ENCODE assay signal across 8 cellular contexts in the genomic region with DNA sequence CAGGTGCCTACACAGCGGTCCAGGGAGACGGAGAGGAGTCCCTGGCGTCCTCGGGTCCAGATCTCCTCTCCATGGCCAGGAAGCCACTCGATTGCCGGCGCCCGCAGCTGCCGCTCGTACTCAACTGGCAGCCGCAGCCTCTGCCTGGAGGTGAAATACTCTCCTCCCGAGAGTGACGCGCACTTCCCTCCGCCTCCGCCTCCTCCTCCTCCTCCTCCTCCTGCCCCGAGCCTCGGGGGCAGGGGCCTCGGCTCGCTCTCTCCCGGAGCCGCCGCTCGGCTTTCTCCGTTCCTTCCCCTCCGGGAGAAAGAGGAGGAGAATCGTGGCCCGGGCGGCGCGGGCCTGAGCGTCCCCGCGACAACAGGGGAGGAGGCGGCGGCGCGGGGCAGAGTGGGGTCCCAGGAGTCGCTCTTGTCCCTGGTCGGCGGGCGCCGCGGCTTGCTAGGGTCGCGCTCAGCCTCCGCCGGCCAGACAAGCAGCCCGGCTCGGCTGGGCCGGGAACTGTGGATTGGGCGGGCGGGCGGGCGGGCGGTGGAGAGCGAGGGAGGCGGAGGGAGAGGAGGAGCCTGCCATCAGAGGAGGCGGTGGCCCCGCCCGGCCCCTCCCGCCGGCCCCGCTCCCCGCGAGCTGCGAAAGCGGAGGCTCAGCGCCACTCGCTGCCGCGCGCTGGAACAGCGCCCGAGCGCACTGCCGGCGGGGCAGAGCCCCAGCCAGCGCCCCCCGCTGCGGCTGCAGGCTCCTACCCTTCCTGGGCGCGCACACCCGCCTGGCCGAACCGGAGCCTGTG. TPM values are rescaled to one million over a fixed set of nuclear protein-coding genes. Genes with fewer than 3 reads are reported as not detected.
A peak's percentile ranks its signal among the peaks of the same experiment; 100 is the strongest.
DNase-seq lines count a peak whose midpoint lies in the region; TF ChIP-seq lines count a peak whose summit lies in the region.

A gene with protein sequence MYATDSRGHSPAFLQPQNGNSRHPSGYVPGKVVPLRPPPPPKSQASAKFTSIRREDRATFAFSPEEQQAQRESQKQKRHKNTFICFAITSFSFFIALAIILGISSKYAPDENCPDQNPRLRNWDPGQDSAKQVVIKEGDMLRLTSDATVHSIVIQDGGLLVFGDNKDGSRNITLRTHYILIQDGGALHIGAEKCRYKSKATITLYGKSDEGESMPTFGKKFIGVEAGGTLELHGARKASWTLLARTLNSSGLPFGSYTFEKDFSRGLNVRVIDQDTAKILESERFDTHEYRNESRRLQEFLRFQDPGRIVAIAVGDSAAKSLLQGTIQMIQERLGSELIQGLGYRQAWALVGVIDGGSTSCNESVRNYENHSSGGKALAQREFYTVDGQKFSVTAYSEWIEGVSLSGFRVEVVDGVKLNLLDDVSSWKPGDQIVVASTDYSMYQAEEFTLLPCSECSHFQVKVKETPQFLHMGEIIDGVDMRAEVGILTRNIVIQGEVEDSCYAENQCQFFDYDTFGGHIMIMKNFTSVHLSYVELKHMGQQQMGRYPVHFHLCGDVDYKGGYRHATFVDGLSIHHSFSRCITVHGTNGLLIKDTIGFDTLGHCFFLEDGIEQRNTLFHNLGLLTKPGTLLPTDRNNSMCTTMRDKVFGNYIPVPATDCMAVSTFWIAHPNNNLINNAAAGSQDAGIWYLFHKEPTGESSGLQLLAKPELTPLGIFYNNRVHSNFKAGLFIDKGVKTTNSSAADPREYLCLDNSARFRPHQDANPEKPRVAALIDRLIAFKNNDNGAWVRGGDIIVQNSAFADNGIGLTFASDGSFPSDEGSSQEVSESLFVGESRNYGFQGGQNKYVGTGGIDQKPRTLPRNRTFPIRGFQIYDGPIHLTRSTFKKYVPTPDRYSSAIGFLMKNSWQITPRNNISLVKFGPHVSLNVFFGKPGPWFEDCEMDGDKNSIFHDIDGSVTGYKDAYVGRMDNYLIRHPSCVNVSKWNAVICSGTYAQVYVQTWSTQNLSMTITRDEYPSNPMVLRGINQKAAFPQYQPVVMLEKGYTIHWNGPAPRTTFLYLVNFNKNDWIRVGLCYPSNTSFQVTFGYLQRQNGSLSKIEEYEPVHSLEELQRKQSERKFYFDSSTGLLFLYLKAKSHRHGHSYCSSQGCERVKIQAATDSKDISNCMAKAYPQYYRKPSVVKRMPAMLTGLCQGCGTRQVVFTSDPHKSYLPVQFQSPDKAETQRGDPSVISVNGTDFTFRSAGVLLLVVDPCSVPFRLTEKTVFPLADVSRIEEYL (N-terminal part only) (minus strand): TSS at position 126 of the 787 bp plus-strand sequence. CDS start 18,140 bp downstream, outside the sequence.

- H3K79me2 ChIP-seq in GM23248 (ENCODE audit: insufficient read depth) = peaks cover 42% of the 10 kb centered on the region

- H3K36me3 ChIP-seq in GM23248 (ENCODE audit: low read depth) (no peaks in the 10 kb centered on the region), stomach smooth muscle (ENCODE audit: control insufficient read depth in 2 of 2, insufficient read depth in 2 of 2, low read length in 2 of 2) (no peaks in the 10 kb centered on the region)

- H4K20me1 ChIP-seq in GM23248 (ENCODE audit: insufficient read depth) = no peaks in the 10 kb centered on the region

- H3K27ac ChIP-seq in GM23248 (peak within 1 kb of the TSS; percentile 73), stomach smooth muscle (ENCODE audit: low read length) (peak within 1 kb of the TSS; percentile 81)

- H3K36me3 Mint-ChIP-seq in neural crest cell (ENCODE audit: low read depth) = no peaks in the 10 kb centered on the region

- TF ChIP-seq CTCF in fibroblast of villous mesenchyme (IDR thresholded peaks at IDR 0.05; ENCODE audit: insufficient read depth, low read depth, low read length) = peak; percentile 38
- TF ChIP-seq CTCF in neural crest cell (conservative IDR thresholded peaks at IDR 0.05) = peak; percentile 60

- no peaks in the 10 kb centered on the region for H3K9me3 ChIP-seq in GM23248 (ENCODE audit: low read depth)
- H3K9me3 ChIP-seq in stomach smooth muscle (ENCODE audit: control insufficient read depth in 2 of 2, low read length in 2 of 2) = no peaks in the 10 kb centered on the region

- no peaks in the 10 kb centered on the region for H3K9me2 ChIP-seq in GM23248 (ENCODE audit: insufficient read depth)

- H3K4me3 ChIP-seq in GM23248 = peak within 1 kb of the TSS; percentile 100
- peak within 1 kb of the TSS; percentile 87 for H3K4me3 ChIP-seq in fibroblast of villous mesenchyme (ENCODE audit: low read depth, low read length)
- H3K4me3 ChIP-seq in stomach smooth muscle (ENCODE audit: low read length in 2 of 2) = peak within 1 kb of the TSS; percentile 81 to 89

- peak within 1 kb of the TSS; percentile 77 for H2AFZ ChIP-seq in GM23248

- DNase-seq in ELR (ENCODE audit: low read depth) (peak; percentile 93), GM23248 (peak; percentile 94), Kasumi-1 (lab: John Stamatoyannopoulos, UW) (peak; percentile 72 to 81), SIG-M5 treated with dmso at 0.1 percent for 504 hours (lab: John Stamatoyannopoulos, UW; ENCODE audit: unreplicated experiment) (peak; percentile 67), activated gamma-delta T cell treated with Interleukin-2 at 50 U/mL for 16 hours (peak; percentile 85), fibroblast of villous mesenchyme (ENCODE audit: low read depth) (peak; percentile 92), neural crest cell (ENCODE audit: low read depth, low spot score) (peak; percentile 74)

- H3F3A ChIP-seq in GM23248 (ENCODE audit: insufficient read depth) = peaks cover 27% of the 10 kb centered on the region

- no peaks in the 10 kb centered on the region for H3K9me3 Mint-ChIP-seq in neural crest cell

- peak within 1 kb of the TSS; percentile 100 for H3K27ac Mint-ChIP-seq in neural crest cell (ENCODE audit: unreplicated experiment)

- H3K4me1 ChIP-seq in GM23248 (ENCODE audit: insufficient read depth) (peaks cover 44% of the 10 kb centered on the region), stomach smooth muscle (ENCODE audit: control insufficient read depth, insufficient read depth, low read length) (peaks cover 13% of the 10 kb centered on the region)

- H3K4me1 Mint-ChIP-seq in neural crest cell = peaks cover 38% of the 10 kb centered on the region

- peaks cover 6% of the 10 kb centered on the region for H3K27me3 Mint-ChIP-seq in neural crest cell (ENCODE audit: low read depth)

- H3K9ac ChIP-seq in GM23248 (peak within 1 kb of the TSS; percentile 82), stomach smooth muscle (ENCODE audit: low read length in 2 of 2) (peak within 1 kb of the TSS; percentile 79 to 80)

- in situ Hi-C loops in GM23248 (cut with MboI) = no loop called here

- H3K27me3 ChIP-seq in GM23248 (replicated peaks; ENCODE audit: insufficient read depth) (no peaks in the 10 kb centered on the region), stomach smooth muscle (ENCODE audit: control insufficient read depth in 1 of 2, insufficient read depth in 2 of 2, low read length in 2 of 2) (no peaks in the 10 kb centered on the region)

- WGBS in GM23248 (ENCODE audit: low coverage in 1 of 2, low lambda C conversion rate in 2 of 2, missing lambda C conversion rate in 2 of 2), 2 experiments = 0 to 2% methylated on average over 25 to 67 of the region's 86 CpGs

- peak within 1 kb of the TSS; percentile 99 for H3K4me3 Mint-ChIP-seq in neural crest cell

- peak within 1 kb of the TSS; percentile 98 for H3K4me2 ChIP-seq in GM23248 (ENCODE audit: unreplicated experiment)

RNA-seq across cellular contexts. Expression of the gene that starts here (rescaled TPM):
- 29.3 and 40.4 TPM in 2 replicates for total RNA-seq in GM23248 (2014; rRNA removed; shearing (Covaris generic))
- 11.5 and 12.7 TPM in 2 replicates for polyA plus RNA-seq in GM23248 (2016; fragmentation: Nextera tagmentation; extraction: Ambion mirVana)
- total RNA-seq in fibroblast of villous mesenchyme (153 and 180 TPM in 2 replicates), neural crest cell (90.2 and 94.4 TPM in 2 replicates)

Comparison
In these comparisons a context has a peak if more than half of its experiments do, and no peak if none do; other contexts are left out.
1. Peak in every context shown above with its lines: DNase-seq, H3K4me3 ChIP-seq and H3K27ac ChIP-seq.